ENCODE assay signal across 9 cellular contexts in genomic region chr4:85147481-85148076, GRCh38.
DNase-seq lines count a peak whose midpoint lies in the region; FAIRE-seq and TF ChIP-seq lines count a peak whose summit lies in the region.
"Had no signal": no experiment of that assay in that cellular context is flagged by ENCODE, and none has a peak within 500 bp of the region (broad histone marks: within the 10 kb centered on the region; RNA-seq: fewer than 3 reads in every experiment).

No MANE protein-coding gene starts in this region.

- BruUV-seq in A673 (replicated peaks; lab: Mats Ljungman, UMichigan) (no TSS peak), endothelial cell of umbilical vein (replicated peaks; lab: Mats Ljungman, UMichigan) (no TSS peak)

- no peaks in the 10 kb centered on the region for H3K9me1 ChIP-seq in endothelial cell of umbilical vein (replicated peaks; ENCODE audit: control insufficient read depth, extremely low read depth, insufficient read depth, low read length)

- H3K4me2 ChIP-seq in endothelial cell of umbilical vein (ENCODE audit: insufficient read depth, low read length) (peak overlapping the region; percentile 18), mesendoderm (ENCODE audit: low read length) (no peak overlapping the region)

- H3K27ac ChIP-seq in A673 (ENCODE audit: low read depth, low read length, poor library complexity, severe bottlenecking), result no peak overlapping the region
- H3K27ac ChIP-seq in RWPE1, result no peak overlapping the region
- no peak overlapping the region for H3K27ac ChIP-seq in endothelial cell of umbilical vein (ENCODE audit: insufficient read depth, low read depth, low read length)
- no peak overlapping the region for H3K27ac ChIP-seq in mesendoderm (ENCODE audit: low read depth, low read length)
- H3K27ac ChIP-seq: neutrophil had no signal

- intact Hi-C loops in A673 (cut with micrococcal nuclease; ENCODE audit: unreplicated experiment), result loop anchor here (2.0 to 10.0 kb wide), 3 partner anchors 223 to 817 kb away; no protein-coding TSS in a partner anchor
- intact Hi-C loops in endothelial cell of umbilical vein (cut with micrococcal nuclease), result loop anchor here (1.0 to 5.0 kb wide), 4 partner anchors 223 to 897 kb away; no protein-coding TSS in a partner anchor

- H3K27me3 ChIP-seq in A673 (replicated peaks; ENCODE audit: insufficient read depth, low read depth, low read length, poor library complexity), result no peaks in the 10 kb centered on the region
- H3K27me3 ChIP-seq in endothelial cell of umbilical vein (ENCODE audit: control insufficient read depth in 2 of 2, insufficient read depth in 2 of 2, low read length in 2 of 2), result peaks cover 12 to 32% of the 10 kb centered on the region in 2 experiments
- H3K27me3 ChIP-seq in mesendoderm (ENCODE audit: insufficient read depth, low read length, poor library complexity), result no peaks in the 10 kb centered on the region

- H4K20me1 ChIP-seq in endothelial cell of umbilical vein (replicated peaks; ENCODE audit: control insufficient read depth, extremely low read depth, insufficient read depth, low read length), result no peaks in the 10 kb centered on the region

- POLR2A ChIA-PET in A673 (lab: Charles Lee; ENCODE audit: low non-redundant PET) (no interaction called here), RWPE1 (lab: Yijun Ruan, JAX; ENCODE audit: low non-redundant PET) (no interaction called here), endothelial cell of umbilical vein (lab: Charles Lee) (no interaction called here)

- H3K4ac ChIP-seq in mesendoderm (ENCODE audit: low read depth, low read length), result no peak overlapping the region

- no peak overlapping the region for H4K8ac ChIP-seq in mesendoderm (ENCODE audit: low read depth, low read length)

- H2BK120ac ChIP-seq in mesendoderm (ENCODE audit: low read depth, low read length), result no peak overlapping the region

- dilution Hi-C loops in endothelial cell of umbilical vein (cut with MboI; ENCODE audit: extremely low pct_ligation_motif_present, low sequenced_read_pairs), result no loop called here

- no peak overlapping the region for H3K23ac ChIP-seq in mesendoderm (ENCODE audit: low read length)

- no peak overlapping the region for H3K4me3 Mint-ChIP-seq in HFFc6

- TF ChIP-seq POLR2A in endothelial cell of umbilical vein (IDR thresholded peaks at IDR 0.05; ENCODE audit: low read depth, low read length), result no peak

- DNase-seq in A673 (ENCODE audit: low spot score) (peak; percentile 62), HFFc6 (peak; percentile 67), M059J (ENCODE audit: low read depth) (peak; percentile 64), RWPE1 (ENCODE audit: low spot score) (peak; percentile 36), endothelial cell of umbilical vein (ENCODE audit: low read depth, low spot score) (peak; percentile 66), mesendoderm (peak; percentile 86), ecto neural progenitor cell (ENCODE audit: low spot score) (no peak)

- no peaks in the 10 kb centered on the region for H3K36me3 Mint-ChIP-seq in HFFc6 (ENCODE audit: low read depth)

- FAIRE-seq in endothelial cell of umbilical vein (lab: Jason Lieb, UNC), result peak; percentile 80

- H3K9ac ChIP-seq in endothelial cell of umbilical vein (replicated peaks; ENCODE audit: extremely low read depth, insufficient read depth, low read length), result no peak overlapping the region
- H3K9ac ChIP-seq in mesendoderm (ENCODE audit: low read length), result no peak overlapping the region

- H4K5ac ChIP-seq in mesendoderm (ENCODE audit: low read length), result no peak overlapping the region

- H3K27me3 Mint-ChIP-seq in HFFc6 (ENCODE audit: insufficient read depth), result no peaks in the 10 kb centered on the region; the same call in 1 of the 2 replicates

- TF ChIP-seq CTCF in A673 (conservative IDR thresholded peaks at IDR 0.05; ENCODE audit: low read depth, low read length) (peak; percentile 54), GM12873 (IDR thresholded peaks at IDR 0.05; ENCODE audit: insufficient read depth, low read depth, low read length, missing control alignments) (peak; percentile 57), HFFc6 (IDR thresholded peaks at IDR 0.05) (peak; percentile 86), RWPE1 (conservative IDR thresholded peaks at IDR 0.05; ENCODE audit: low read depth) (peak; percentile 63), endothelial cell of umbilical vein (IDR thresholded peaks at IDR 0.05; ENCODE audit: extremely low read depth in 1 of 2, insufficient read depth in 1 of 2, low read depth in 1 of 2, low read length in 2 of 2) (peak; percentile 38 to 44)

- H3K79me1 ChIP-seq in mesendoderm (ENCODE audit: low read length), result no peaks in the 10 kb centered on the region

- no peaks in the 10 kb centered on the region for H3K36me3 ChIP-seq in A673 (ENCODE audit: insufficient read depth, low read length, poor library complexity, severe bottlenecking)
- H3K36me3 ChIP-seq in endothelial cell of umbilical vein (ENCODE audit: control insufficient read depth in 2 of 2, extremely low read depth in 1 of 2, insufficient read depth in 2 of 2, low read length in 2 of 2), result no peaks in the 10 kb centered on the region
- H3K36me3 ChIP-seq in mesendoderm (ENCODE audit: control insufficient read depth, insufficient read depth, low read length), result no peaks in the 10 kb centered on the region
- H3K36me3 ChIP-seq: neutrophil had no signal

- H3K4me1 Mint-ChIP-seq in HFFc6 (ENCODE audit: low read depth), result peaks cover 15% of the 10 kb centered on the region; the same call in 1 of the 2 replicates

- H2AFZ ChIP-seq in endothelial cell of umbilical vein (ENCODE audit: low read depth, low read length), result no peak overlapping the region

- H3K4me1 ChIP-seq in A673 (ENCODE audit: insufficient read depth, low read length, poor library complexity, severe bottlenecking) (no peaks in the 10 kb centered on the region), endothelial cell of umbilical vein (ENCODE audit: control insufficient read depth, extremely low read depth, insufficient read depth, low read length) (no peaks in the 10 kb centered on the region), mesendoderm (ENCODE audit: control insufficient read depth, low read depth, low read length) (no peaks in the 10 kb centered on the region)

- no peaks in the 10 kb centered on the region for H3K9me3 ChIP-seq in A673 (ENCODE audit: low read depth, low read length, poor library complexity, severe bottlenecking)
- no peaks in the 10 kb centered on the region for H3K9me3 ChIP-seq in endothelial cell of umbilical vein (replicated peaks; ENCODE audit: control insufficient read depth, insufficient read depth, low read length)
- H3K9me3 ChIP-seq: neutrophil had no signal

- no peaks in the 10 kb centered on the region for H3K9me3 Mint-ChIP-seq in HFFc6

- H3K27ac Mint-ChIP-seq in HFFc6, result no peak overlapping the region

- H2BK15ac ChIP-seq in mesendoderm (replicated peaks; ENCODE audit: low read depth), result no peak overlapping the region

- no peak overlapping the region for H2BK5ac ChIP-seq in mesendoderm (ENCODE audit: low read length)

- CTCF ChIA-PET in A673 (lab: Charles Lee) (no interaction called here), RWPE1 (lab: Yijun Ruan, JAX) (interaction anchor here (0.5 to 2.5 kb wide), 6 partner anchors 61 to 600 kb away, joined by 3 to 9 read pairs (median 4); no protein-coding TSS in a partner anchor), endothelial cell of umbilical vein (lab: Charles Lee) (interaction anchor here (0.7 to 4.6 kb wide), 14 partner anchors 20 to 898 kb away, joined by 3 to 93 read pairs (median 4); no protein-coding TSS in a partner anchor)

- H3K4me3 ChIP-seq in A673 (ENCODE audit: low read depth, low read length, poor library complexity, severe bottlenecking) (no peak overlapping the region), endothelial cell of umbilical vein (replicated peaks in 1 of 3; ENCODE audit: insufficient read depth in 1 of 3, low read depth in 1 of 3, low read length in 3 of 3) (no peak overlapping the region), mesendoderm (ENCODE audit: low read length) (no peak overlapping the region)

- no peak overlapping the region for H3K18ac ChIP-seq in mesendoderm (ENCODE audit: low read length)

- H3K79me2 ChIP-seq in endothelial cell of umbilical vein (ENCODE audit: control insufficient read depth, insufficient read depth, low read length) (no peaks in the 10 kb centered on the region), mesendoderm (ENCODE audit: control insufficient read depth, insufficient read depth, low read length) (no peaks in the 10 kb centered on the region)

- WGBS in mesendoderm (ENCODE audit: extremely low coverage, insufficient coverage, low lambda C conversion rate), result no CpG with 5 or more reads among the region's 9 CpGs

- no peak overlapping the region for H2AK5ac ChIP-seq in mesendoderm (ENCODE audit: low read length)

- H3K56ac ChIP-seq in mesendoderm (ENCODE audit: low read length), result no peak overlapping the region

TF ChIP-seq in endothelial cell of umbilical vein, 7 proteins besides CTCF, POLR2A, EP300 and RAD21:
- TF ChIP-seq EZH2 (IDR thresholded peaks at IDR 0.05; ENCODE audit: borderline replicate concordance, low read depth, low read length, severe bottlenecking) (no peak), JUN (IDR thresholded peaks at IDR 0.05; ENCODE audit: borderline replicate concordance, insufficient read depth, insufficient read length, low read depth) (no peak), POLR2AphosphoS5 (IDR thresholded peaks at IDR 0.05; ENCODE audit: insufficient read depth, low read depth, low read length) (no peak), GATA2 (IDR thresholded peaks at IDR 0.05; ENCODE audit: insufficient read depth, insufficient read length, low read depth, low read length) (no peak)
